Comparison of ENCODE assay signal across 15 cellular contexts in the genomic region with DNA sequence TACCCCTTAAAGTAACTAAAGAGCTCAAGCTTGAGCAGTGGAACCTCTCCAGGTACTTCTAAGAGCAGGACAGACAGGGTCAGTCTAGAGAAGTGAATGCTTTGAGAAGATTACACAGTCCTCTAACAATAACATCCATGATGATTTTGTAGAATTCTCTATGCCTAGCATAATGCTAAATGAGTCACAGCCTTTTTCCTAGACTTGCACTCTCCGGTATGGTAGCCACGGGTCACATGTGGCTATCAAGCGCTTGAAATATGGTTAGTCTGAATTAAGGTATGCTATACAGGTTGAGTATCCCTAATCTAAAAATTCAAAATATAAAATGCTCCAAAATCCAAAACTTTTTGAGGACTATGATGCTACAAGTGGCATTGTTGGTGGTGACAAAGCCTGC.
DNase-seq lines count a peak whose midpoint lies in the region; ATAC-seq, FAIRE-seq and TF ChIP-seq lines count a peak whose summit lies in the region.
"Had no signal": no experiment of that assay in that cellular context is flagged by ENCODE, and none has a peak within 500 bp of the region (broad histone marks: within the 10 kb centered on the region; RNA-seq: fewer than 3 reads in every experiment).

No MANE protein-coding gene starts in this region.

- TF ChIP-seq POLR2A in breast epithelium (IDR thresholded peaks at IDR 0.05), result no peak

- no peaks in the 10 kb centered on the region for H3K9me3 ChIP-seq in breast epithelium
- H3K9me3 ChIP-seq: HAP-1 had no signal

- DNase-seq in ELR (ENCODE audit: low read depth), result peak; percentile 84
- DNase-seq in RCC 7860 (ENCODE audit: low spot score), result peak; percentile 27
- DNase-seq in choroid plexus epithelial cell (ENCODE audit: low read depth), result peak; percentile 53
- DNase-seq in renal cortical epithelial cell (ENCODE audit: low read depth), result peak; percentile 19
- no peak for DNase-seq in superior temporal gyrus (ENCODE audit: extremely low spot score)
- no peak for DNase-seq in breast epithelium (ENCODE audit: low spot score in 2 of 2)
- DNase-seq in NCI-H1694 (lab: John Stamatoyannopoulos, UW), result no peak
- DNase-seq: CD8-positive, alpha-beta T cell; NCI-H1930; NCI-H2171; NCI-H510A; SIG-M5 had no signal

- intact Hi-C loops in breast epithelium (cut with DNase I; ENCODE audit: low total_unique reads), result no loop called here

- FAIRE-seq in RCC 7860 (lab: Jason Lieb, UNC), result no peak
- FAIRE-seq: HepG2 had no signal

- no peaks in the 10 kb centered on the region for H3K27me3 ChIP-seq in breast epithelium

- H3K36me3 ChIP-seq in breast epithelium, result no peaks in the 10 kb centered on the region
- H3K36me3 ChIP-seq: HAP-1 had no signal

- no peaks in the 10 kb centered on the region for H3K4me1 ChIP-seq in breast epithelium

- no peak for TF ChIP-seq CTCF in choroid plexus epithelial cell (conservative IDR thresholded peaks at IDR 0.05; ENCODE audit: low read depth, low read length)
- no peak for TF ChIP-seq CTCF in breast epithelium (IDR thresholded peaks at IDR 0.05)

- H3K4me3 ChIP-seq in choroid plexus epithelial cell (ENCODE audit: low read depth, low read length) (no peak overlapping the region), breast epithelium (no peak overlapping the region)
- H3K4me3 ChIP-seq: HAP-1 had no signal

- no peak for ATAC-seq in HG02571 (IDR thresholded peaks at IDR 0.05; ENCODE audit: unreplicated experiment)
- ATAC-seq: CD8-positive, alpha-beta T cell; HepG2 had no signal

- H3K27ac ChIP-seq in breast epithelium, result no peak overlapping the region

Comparison
In these comparisons a context has a peak if more than half of its experiments do, and no peak if none do; other contexts are left out.
1. DNase-seq: peak in ELR (single experiment), RCC 7860 (single experiment), choroid plexus epithelial cell (single experiment) and renal cortical epithelial cell (single experiment); none in superior temporal gyrus (single experiment), breast epithelium (0 of 2) and NCI-H1694 (single experiment).